Comparison of ENCODE assay signal across 26 cellular contexts in the genomic region with DNA sequence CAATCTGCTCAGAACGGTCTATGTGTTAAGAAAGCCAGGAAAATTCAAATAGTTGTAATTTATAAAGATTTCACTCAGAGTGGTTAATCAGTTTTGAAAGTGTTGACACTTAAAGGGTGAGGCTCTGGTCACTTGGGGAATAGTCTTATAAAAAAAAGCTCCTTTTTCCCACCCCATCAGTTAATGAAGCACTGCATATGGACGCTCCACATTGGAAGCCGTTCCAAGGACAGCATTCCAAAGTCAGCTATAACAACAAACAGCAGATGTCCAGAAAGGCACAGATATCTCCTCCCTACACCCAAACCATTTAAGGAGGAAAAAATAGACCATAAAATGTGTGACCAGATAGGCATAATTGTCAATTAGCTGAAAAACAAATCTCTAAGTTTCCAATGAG.
DNase-seq lines count a peak whose midpoint lies in the region; ATAC-seq and TF ChIP-seq lines count a peak whose summit lies in the region.
"Had no signal": no experiment of that assay in that cellular context is flagged by ENCODE, and none has a peak within 500 bp of the region (broad histone marks: within the 10 kb centered on the region; RNA-seq: fewer than 3 reads in every experiment).

No MANE protein-coding gene starts in this region.

- H3K27me3 ChIP-seq in SJCRH30: no peaks in the 10 kb centered on the region
- no peaks in the 10 kb centered on the region for H3K27me3 ChIP-seq in A673 (replicated peaks; ENCODE audit: insufficient read depth, low read depth, low read length, poor library complexity)
- H3K27me3 ChIP-seq: hepatocyte, left lung, transverse colon had no signal

- BruUV-seq in A673 (replicated peaks; lab: Mats Ljungman, UMichigan): no TSS peak

- POLR2A ChIA-PET in A673 (lab: Charles Lee; ENCODE audit: low non-redundant PET): no interaction called here

- peak overlapping the region; percentile 24; the same call in 1 of the 2 replicates for H3K27ac ChIP-seq in SJCRH30
- no peak overlapping the region for H3K27ac ChIP-seq in A673 (ENCODE audit: low read depth, low read length, poor library complexity, severe bottlenecking)
- H3K27ac ChIP-seq: hepatocyte, HL-60, left lung, transverse colon had no signal

- CTCF ChIA-PET in A673 (lab: Charles Lee): interaction anchor here (0.5 kb wide), 1 partner anchor 884 kb away, joined by 4 read pairs; no protein-coding TSS in a partner anchor

- H3K9me3 ChIP-seq in SJCRH30 (replicated peaks) (no peaks in the 10 kb centered on the region), A673 (ENCODE audit: low read depth, low read length, poor library complexity, severe bottlenecking) (no peaks in the 10 kb centered on the region)

- intact Hi-C loops in A673 (cut with micrococcal nuclease; ENCODE audit: unreplicated experiment): no loop called here

- H3K4me3 ChIP-seq in SJCRH30: no peak overlapping the region
- no peak overlapping the region for H3K4me3 ChIP-seq in A673 (ENCODE audit: low read depth, low read length, poor library complexity, severe bottlenecking)
- H3K4me3 ChIP-seq: hepatocyte, left lung, transverse colon had no signal

- H3K4me1 ChIP-seq in SJCRH30 (peaks cover 10% of the 10 kb centered on the region; the same call in 1 of the 2 replicates), A673 (ENCODE audit: insufficient read depth, low read length, poor library complexity, severe bottlenecking) (no peaks in the 10 kb centered on the region)
- H3K4me1 ChIP-seq: left lung, transverse colon had no signal

- TF ChIP-seq CTCF in A673 (conservative IDR thresholded peaks at IDR 0.05; ENCODE audit: low read depth, low read length) (no peak), GM10266 (IDR thresholded peaks at IDR 0.05; ENCODE audit: control insufficient read depth, insufficient read depth, low read depth, missing control alignments) (no peak)

- H3K36me3 ChIP-seq in SJCRH30: no peaks in the 10 kb centered on the region
- no peaks in the 10 kb centered on the region for H3K36me3 ChIP-seq in A673 (ENCODE audit: insufficient read depth, low read length, poor library complexity, severe bottlenecking)
- H3K36me3 ChIP-seq: left lung, transverse colon had no signal

- DNase-seq in DMS 273 treated with DMSO at 0.1 percent for 48 hours (lab: John Stamatoyannopoulos, UW) (peak; percentile 34), SJCRH30 (peak; percentile 20 to 45), fibroblast of gingiva (ENCODE audit: low read depth) (peak; percentile 29), left kidney (ENCODE audit: low read depth, low spot score) (peak; percentile 76), CD1c-positive myeloid dendritic cell (ENCODE audit: extremely low spot score) (no peak), A673 (ENCODE audit: low spot score) (no peak), GM10266 (ENCODE audit: extremely low spot score) (no peak)
- DNase-seq: activated CD4-positive, alpha-beta T cell treated with anti-CD3 and anti-CD28 coated beads for 36 hours; activated effector memory CD4-positive, alpha-beta T cell treated with anti-CD3 and anti-CD28 coated beads, Interleukin-2, amount 50 U/mL, for 16 hours; CD8-positive, alpha-beta T cell; cortex of kidney; endodermal cell; H9; immature natural killer cell; Kasumi-1; left lung; natural killer cell; NCI-H187 treated with DMSO at 0.1 percent for 48 hours; NCI-H69; posterior cingulate gyrus; stimulated activated naive CD8-positive, alpha-beta T cell treated with anti-CD3 and anti-CD28 coated beads, Interleukin-15, amount 100 ng/mL, for 72 hours; T-helper 2 cell; transverse colon had no signal

- no peak for ATAC-seq in HG03457 (IDR thresholded peaks at IDR 0.05; ENCODE audit: unreplicated experiment)
- ATAC-seq: activated CD4-positive, alpha-beta T cell treated with anti-CD3 and anti-CD28 coated beads for 36 hours; CD8-positive, alpha-beta T cell; left lung; natural killer cell; stimulated activated naive CD8-positive, alpha-beta T cell treated with anti-CD3 and anti-CD28 coated beads, Interleukin-15, amount 100 ng/mL, for 72 hours had no signal

Comparison
In these comparisons a context has a peak if more than half of its experiments do, and no peak if none do; other contexts are left out.
1. DNase-seq: peak in DMS 273 treated with DMSO at 0.1 percent for 48 hours (single experiment), SJCRH30 (2 of 2), fibroblast of gingiva (single experiment) and left kidney (single experiment); none in CD1c-positive myeloid dendritic cell (single experiment), A673 (single experiment) and GM10266 (single experiment).